In the genomic region with DNA sequence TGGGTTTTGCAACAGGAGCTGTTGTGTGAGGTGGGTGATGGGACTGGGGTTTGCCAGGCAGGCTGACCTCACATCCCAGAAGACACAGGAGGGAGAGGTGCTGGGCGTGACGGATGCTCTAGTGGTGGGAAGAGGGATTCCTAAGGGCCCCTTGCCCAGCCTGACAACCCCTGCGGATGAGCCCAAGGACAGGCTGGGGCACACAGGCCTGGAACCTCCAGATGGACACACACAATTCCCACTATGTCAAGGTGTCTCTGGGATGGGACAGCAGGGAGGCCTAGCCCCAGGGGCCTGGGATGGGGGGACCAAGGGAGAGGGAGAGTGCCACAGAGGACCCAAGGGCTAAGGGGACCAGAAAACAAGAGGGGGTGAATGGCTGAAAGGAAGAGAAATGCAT, we compare ENCODE assay signal across 13 cellular contexts.
DNase-seq lines count a peak whose midpoint lies in the region; TF ChIP-seq lines count a peak whose summit lies in the region.
"Had no signal": no experiment of that assay in that cellular context is flagged by ENCODE, and none has a peak within 500 bp of the region (broad histone marks: within the 10 kb centered on the region; RNA-seq: fewer than 3 reads in every experiment).

No MANE protein-coding gene starts in this region.

- peaks cover 12% of the 10 kb centered on the region for H3K4me1 Mint-ChIP-seq in mesothelial cell of epicardium
- H3K4me1 Mint-ChIP-seq: CD14-positive monocyte; CD8-positive, alpha-beta memory T cell had no signal

- H3K9me3 Mint-ChIP-seq in mesothelial cell of epicardium: no peaks in the 10 kb centered on the region

- TF ChIP-seq CTCF in dorsolateral prefrontal cortex (IDR thresholded peaks at IDR 0.05 in 54 of 56, conservative IDR thresholded peaks at IDR 0.05 in 2 of 56; ENCODE audit: low read depth in 1 of 56, partially characterized antibody in 56 of 56) (no peak), mesothelial cell of epicardium (IDR thresholded peaks at IDR 0.05; ENCODE audit: unreplicated experiment) (no peak)

- no peak overlapping the region for H3K4me3 Mint-ChIP-seq in mesothelial cell of epicardium
- H3K4me3 Mint-ChIP-seq: CD14-positive monocyte; CD8-positive, alpha-beta memory T cell; IgD-negative memory B cell had no signal

- H3K27ac ChIP-seq in angular gyrus (ENCODE audit: low read depth, low read length) (peak overlapping the region; percentile 97), dorsolateral prefrontal cortex (peak overlapping the region in 58 of 59 donors; percentile 72 to 99 (median 92))
- H3K27ac ChIP-seq: A549 had no signal

- intact Hi-C loops in dorsolateral prefrontal cortex (cut with DNase I): no loop called here

- H3K27me3 ChIP-seq in dorsolateral prefrontal cortex: peaks cover 0 to 4% (median 0%) of the 10 kb centered on the region in 45 donors

- DNase-seq in dorsolateral prefrontal cortex: no peak
- DNase-seq in mesenteric fat pad (ENCODE audit: low spot score): peak; percentile 47
- DNase-seq in COLO668 (lab: John Stamatoyannopoulos, UW; ENCODE audit: unreplicated experiment): no peak
- no peak for DNase-seq in mesothelial cell of epicardium (ENCODE audit: low spot score in 2 of 2, unreplicated experiment in 2 of 2)
- DNase-seq in CD1c-positive myeloid dendritic cell (ENCODE audit: extremely low spot score): no peak
- DNase-seq: Calu3; CD8-positive, alpha-beta memory T cell; DMS79 had no signal

- H3K27me3 Mint-ChIP-seq in mesothelial cell of epicardium (ENCODE audit: low read depth): peaks cover 50% of the 10 kb centered on the region

- no peak overlapping the region for H3K27ac Mint-ChIP-seq in mesothelial cell of epicardium
- H3K27ac Mint-ChIP-seq: CD14-positive monocyte; CD8-positive, alpha-beta memory T cell; IgD-negative memory B cell had no signal

- H3K36me3 Mint-ChIP-seq in mesothelial cell of epicardium: no peaks in the 10 kb centered on the region
- H3K36me3 Mint-ChIP-seq: CD14-positive monocyte; CD8-positive, alpha-beta memory T cell had no signal

- peak overlapping the region in 2 of 59 donors; percentile 51 to 53 for H3K4me3 ChIP-seq in dorsolateral prefrontal cortex
- H3K4me3 ChIP-seq: A549, GM12878 had no signal
